8 cellular contexts compared by ENCODE assay signal in genomic region chr3:179956416-179956830, GRCh38.
DNase-seq lines count a peak whose midpoint lies in the region; ATAC-seq lines count a peak whose summit lies in the region.
"Had no signal": no experiment of that assay in that cellular context is flagged by ENCODE, and none has a peak within 500 bp of the region (broad histone marks: within the 10 kb centered on the region; RNA-seq: fewer than 3 reads in every experiment).

No MANE protein-coding gene starts in this region.

- ATAC-seq in GM19035 (IDR thresholded peaks at IDR 0.05; ENCODE audit: unreplicated experiment) (peak; percentile 95), HG02678 (IDR thresholded peaks at IDR 0.05; ENCODE audit: unreplicated experiment) (peak; percentile 87)

- DNase-seq in Kasumi-1 (lab: John Stamatoyannopoulos, UW), result peak; percentile 63 to 73
- peak; percentile 15 for DNase-seq in germinal center (ENCODE audit: low spot score)
- DNase-seq in NCI-H2227 (lab: John Stamatoyannopoulos, UW; ENCODE audit: unreplicated experiment), result no peak
- no peak for DNase-seq in activated effector memory CD4-positive, alpha-beta T cell treated with anti-CD3 and anti-CD28 coated beads, Interleukin-2, amount 50 U/mL, for 16 hours
- DNase-seq in cerebellar nuclear complex (lab: John Stamatoyannopoulos, UW), result no peak
- DNase-seq: stimulated activated CD4-positive, alpha-beta T cell treated with anti-CD3 and anti-CD28 coated beads, Interleukin-2, amount 100 ng/mL, for 48 hours had no signal

Comparison
In these comparisons a context has a peak if more than half of its experiments do, and no peak if none do; other contexts are left out.
1. DNase-seq: peak in Kasumi-1 (2 of 2) and germinal center (single experiment); none in NCI-H2227 (single experiment), activated effector memory CD4-positive, alpha-beta T cell treated with anti-CD3 and anti-CD28 coated beads, Interleukin-2, amount 50 U/mL, for 16 hours (single experiment) and cerebellar nuclear complex (0 of 2).